7 cellular contexts compared by ENCODE assay signal in genomic region chr19:7209036-7209435, GRCh38.
DNase-seq lines count a peak whose midpoint lies in the region; ATAC-seq, FAIRE-seq and TF ChIP-seq lines count a peak whose summit lies in the region.
"Not testable (repeated sequence)": the region's sequence is repeated elsewhere in the genome, so short reads cannot be mapped to it uniquely, and the experiment has no call there.

No MANE protein-coding gene starts in this region.

- SMC1A ChIA-PET in GM12878 (lab: Charles Lee; ENCODE audit: uncharacterized antibody, unreplicated experiment) = interaction anchor here (0.7 to 2.5 kb wide), 8 partner anchors 8 to 282 kb away, joined by 3 to 10 read pairs (median 4); no protein-coding TSS in a partner anchor

- 83% methylated on average over 3 of the region's 3 CpGs for WGBS in GM12878 (ENCODE audit: insufficient coverage, insufficient replicate concordance, low lambda C conversion rate, missing lambda C conversion rate)
- 70 to 79% (median 77%) methylated on average over 3 of the region's 3 CpGs for WGBS in ovary, 3 donors
- 56 to 76% methylated on average over 3 of the region's 3 CpGs for WGBS in testis, 2 donors

- not testable (repeated sequence) for BruUV-seq in GM12878 (replicated peaks; lab: Mats Ljungman, UMichigan)

- H3K27ac Mint-ChIP-seq in progenitor cell of endocrine pancreas = peak overlapping the region; percentile 25

- not testable (repeated sequence) for H3K79me2 ChIP-seq in OCI-LY1 (ENCODE audit: insufficient read depth, low read length)
- H3K79me2 ChIP-seq in GM12878 (ENCODE audit: control insufficient read depth, insufficient read depth, low read length) = peaks cover 48% of the 10 kb centered on the region

- peak overlapping the region in 8 of 11 experiments; percentile 19 to 64 (median 44); a peak in 9 of 22 replicates for H3K4me2 ChIP-seq in BLaER1 treated with 17β-estradiol and CSF1 and Interleukin-3, amounts not matched to agents 10 nM and 100 nM
- H3K4me2 ChIP-seq in OCI-LY1 (ENCODE audit: low read length); GM12878 (ENCODE audit: control insufficient read depth, insufficient read depth): not testable (repeated sequence)

- CTCF ChIA-PET in GM12878 (lab: Yijun Ruan, JAX) = interaction anchor here (0.8 to 1.5 kb wide), 6 partner anchors 8 to 118 kb away, joined by 3 to 6 read pairs (median 3); no protein-coding TSS in a partner anchor

- H3K27me3 ChIP-seq in BLaER1 treated with 17β-estradiol and CSF1 and Interleukin-3, amounts not matched to agents 10 nM and 100 nM; OCI-LY1 (ENCODE audit: insufficient read depth, low read length); GM12878 (replicated peaks in 1 of 2; ENCODE audit: control insufficient read depth in 2 of 2, insufficient read depth in 2 of 2, low read length in 1 of 2); ovary; testis: not testable (repeated sequence)

- DNase-seq in GM12878 (ENCODE audit: low read depth, low spot score); ovary; progenitor cell of endocrine pancreas (ENCODE audit: low spot score, unreplicated experiment); testis: not testable (repeated sequence)
- DNase-seq in kidney = peak; percentile 19

- not testable (repeated sequence) for H3K9ac ChIP-seq in BLaER1 treated with 17β-estradiol and CSF1 and Interleukin-3, amounts not matched to agents 10 nM and 100 nM; OCI-LY1 (ENCODE audit: low read length); GM12878 (ENCODE audit: control insufficient read depth, insufficient read depth, low read length); kidney (ENCODE audit: low read length in 2 of 2)

- peaks cover 45 to 97% (median 86%) of the 10 kb centered on the region in 10 experiments for H3K4me1 ChIP-seq in BLaER1 treated with 17β-estradiol and CSF1 and Interleukin-3, amounts not matched to agents 10 nM and 100 nM
- H3K4me1 ChIP-seq in OCI-LY1 (ENCODE audit: insufficient read depth, low read length, severe bottlenecking) = peaks cover 37% of the 10 kb centered on the region
- H3K4me1 ChIP-seq in GM12878 (ENCODE audit: control insufficient read depth, insufficient read depth, low read length) = peaks cover 36% of the 10 kb centered on the region
- peaks cover 18% of the 10 kb centered on the region in 2 donors for H3K4me1 ChIP-seq in kidney (ENCODE audit: control insufficient read depth in 1 of 2, insufficient read depth in 1 of 2, low read depth in 1 of 2, low read length in 2 of 2)
- peaks cover 36% of the 10 kb centered on the region for H3K4me1 ChIP-seq in ovary (ENCODE audit: insufficient read depth)
- peaks cover 56% of the 10 kb centered on the region for H3K4me1 ChIP-seq in testis

- RAD21 ChIA-PET in GM12878 (lab: Charles Lee; ENCODE audit: unreplicated experiment) = interaction anchor here (0.6 to 1.5 kb wide), 9 partner anchors 8 to 136 kb away, joined by 3 to 9 read pairs (median 3); no protein-coding TSS in a partner anchor

- H3K9me3 Mint-ChIP-seq in progenitor cell of endocrine pancreas (ENCODE audit: low read depth) = not testable (repeated sequence)

- in situ Hi-C loops in GM12878 (cut with MboI) = not testable (repeated sequence)

- peaks cover 35% of the 10 kb centered on the region for H3K4me1 Mint-ChIP-seq in progenitor cell of endocrine pancreas (ENCODE audit: low read depth)

- TF ChIP-seq CTCF in OCI-LY1 (IDR thresholded peaks at IDR 0.05; ENCODE audit: low read length); GM12878 (IDR thresholded peaks at IDR 0.05 in 2 of 3, conservative IDR thresholded peaks at IDR 0.05 in 1 of 3; ENCODE audit: control insufficient read depth in 2 of 3, extremely low read depth in 1 of 3, insufficient read depth in 1 of 3, low read depth in 3 of 3, low read length in 3 of 3); kidney (IDR thresholded peaks at IDR 0.05; ENCODE audit: borderline replicate concordance, extremely low read depth, insufficient read depth); ovary (IDR thresholded peaks at IDR 0.05); progenitor cell of endocrine pancreas (IDR thresholded peaks at IDR 0.05; ENCODE audit: unreplicated experiment); testis (IDR thresholded peaks at IDR 0.05): not testable (repeated sequence)

- H3K4me3 Mint-ChIP-seq in progenitor cell of endocrine pancreas (ENCODE audit: low read depth) = not testable (repeated sequence)

- H3F3A ChIP-seq in OCI-LY1 (ENCODE audit: insufficient read depth, low read length) = not testable (repeated sequence)

- not testable (repeated sequence) for H3K36me3 Mint-ChIP-seq in progenitor cell of endocrine pancreas (ENCODE audit: insufficient read depth)

- not testable (repeated sequence) for FAIRE-seq in GM12878 (lab: Jason Lieb, UNC); kidney (lab: Jason Lieb, UNC)

- not testable (repeated sequence) for H2AFZ ChIP-seq in OCI-LY1 (ENCODE audit: low read length); GM12878 (ENCODE audit: control insufficient read depth, low read depth, low read length)

- H3K4me3 ChIP-seq in BLaER1 treated with 17β-estradiol and CSF1 and Interleukin-3, amounts not matched to agents 10 nM and 100 nM; OCI-LY1 (ENCODE audit: low read depth, low read length, poor library complexity, severe bottlenecking); GM12878; kidney (ENCODE audit: low read length in 2 of 2); ovary; testis: not testable (repeated sequence)

- peaks cover 0 to 17% (median 0%) of the 10 kb centered on the region in 11 experiments; a peak in 4 of 22 replicates for H3K9me3 ChIP-seq in BLaER1 treated with 17β-estradiol and CSF1 and Interleukin-3, amounts not matched to agents 10 nM and 100 nM (replicated peaks in 1 of 11)
- not testable (repeated sequence) for H3K9me3 ChIP-seq in OCI-LY1 (ENCODE audit: low read length); GM12878 (replicated peaks; ENCODE audit: control insufficient read depth, insufficient read depth, low read length); kidney (ENCODE audit: control insufficient read depth in 1 of 2, low read length in 2 of 2); ovary; testis

- ATAC-seq in GM12878 = not testable (repeated sequence)

- H3K36me3 ChIP-seq in BLaER1 treated with 17β-estradiol and CSF1 and Interleukin-3, amounts not matched to agents 10 nM and 100 nM = peaks cover 0 to 88% (median 63%) of the 10 kb centered on the region in 11 experiments; a peak in 17 of 22 replicates
- not testable (repeated sequence) for H3K36me3 ChIP-seq in OCI-LY1 (ENCODE audit: insufficient read depth, low read length); GM12878 (ENCODE audit: control insufficient read depth in 2 of 2, insufficient read depth in 2 of 2, low read length in 1 of 2); kidney (ENCODE audit: control insufficient read depth in 1 of 2, insufficient read depth in 2 of 2, low read length in 2 of 2); ovary; testis (ENCODE audit: low read depth, missing control alignments)

- TF ChIP-seq EP300 in GM12878 (IDR thresholded peaks at IDR 0.05; ENCODE audit: borderline replicate concordance in 1 of 2, control insufficient read depth in 1 of 2, low read depth in 2 of 2, low read length in 2 of 2); ovary (IDR thresholded peaks at IDR 0.05): not testable (repeated sequence)

- POLR2A ChIA-PET in GM12878 (lab: Charles Lee) = interaction anchor here (0.6 to 1.7 kb wide), 4 partner anchors 8 to 85 kb away, joined by 5 to 12 read pairs (median 8); no protein-coding TSS in a partner anchor

- not testable (repeated sequence) for TF ChIP-seq POLR2A in GM12878 (IDR thresholded peaks at IDR 0.05; ENCODE audit: low read depth, low read length); ovary (IDR thresholded peaks at IDR 0.05); testis (IDR thresholded peaks at IDR 0.05)

- H3K9me2 ChIP-seq in OCI-LY1 (ENCODE audit: low read depth, low read length) = not testable (repeated sequence)

- not testable (repeated sequence) for H3K27me3 Mint-ChIP-seq in progenitor cell of endocrine pancreas

- intact Hi-C loops in GM12878 (cut with micrococcal nuclease; ENCODE audit: unreplicated experiment); kidney (cut with DNase I); testis (cut with DNase I; ENCODE audit: low total_unique reads): not testable (repeated sequence)
- intact Hi-C loops in ovary (cut with DNase I) = loop anchor here in 1 of 4 donors (10.0 kb wide), 1 partner anchor 86 kb away; the partner anchor contains the start of gene INSR

- TF ChIP-seq RAD21 in GM12878 (IDR thresholded peaks at IDR 0.05; ENCODE audit: insufficient read depth, low read depth, low read length) = not testable (repeated sequence)

- 0 out of 22 replicates have a peak overlapping the region, but pooled peaks of 1 of the 11 experiments have one; percentile 45 for H3K27ac ChIP-seq in BLaER1 treated with 17β-estradiol and CSF1 and Interleukin-3, amounts not matched to agents 10 nM and 100 nM
- H3K27ac ChIP-seq in OCI-LY1 (ENCODE audit: low read depth, low read length, poor library complexity, severe bottlenecking) = peak overlapping the region; percentile 55
- peak overlapping the region; percentile 65; the same call in 1 of the 2 replicates for H3K27ac ChIP-seq in GM12878 (ENCODE audit: control insufficient read depth, insufficient read depth)
- H3K27ac ChIP-seq in kidney (ENCODE audit: low read depth in 2 of 2, low read length in 2 of 2) = not testable (repeated sequence)
- H3K27ac ChIP-seq in ovary = peak overlapping the region; percentile 18 to 84
- peak overlapping the region; percentile 61 to 71 for H3K27ac ChIP-seq in testis

- peaks cover 50 to 97% (median 94%) of the 10 kb centered on the region in 11 experiments; a peak in 20 of 22 replicates for H4K20me1 ChIP-seq in BLaER1 treated with 17β-estradiol and CSF1 and Interleukin-3, amounts not matched to agents 10 nM and 100 nM
- not testable (repeated sequence) for H4K20me1 ChIP-seq in OCI-LY1 (ENCODE audit: insufficient read depth, low read length); GM12878 (ENCODE audit: control insufficient read depth, insufficient read depth)
